ENCODE assay signal across 10 cellular contexts in genomic region chr20:46031701-46032254, GRCh38. TPM values are rescaled to one million over a fixed set of nuclear protein-coding genes. Genes with fewer than 3 reads are reported as not detected.
DNase-seq lines count a peak whose midpoint lies in the region; ATAC-seq and TF ChIP-seq lines count a peak whose summit lies in the region.
"Had no signal": no experiment of that assay in that cellular context is flagged by ENCODE, and none has a peak within 500 bp of the region (broad histone marks: within the 10 kb centered on the region; RNA-seq: fewer than 3 reads in every experiment).

No MANE protein-coding gene starts in this region.

- POLR2A ChIA-PET in activated CD8-positive, alpha-beta T cell treated with anti-CD3 and anti-CD28 coated beads, Interleukin-2, amount 10 ng/mL, durations not matched to agents 7 days and 5 days (lab: Charles Lee), result interaction anchor here (0.6 kb wide), 1 partner anchor 1072 kb away, joined by 3 read pairs; the partner anchor contains the start of gene TOMM34
- POLR2A ChIA-PET in activated CD8-positive, alpha-beta T cell treated with anti-CD3 and anti-CD28 coated beads for 36 hours (lab: Charles Lee), result no interaction called here

- H3K4me3 Mint-ChIP-seq in activated CD8-positive, alpha-beta T cell treated with anti-CD3 and anti-CD28 coated beads, Interleukin-2, amount 10 ng/mL, durations not matched to agents 7 days and 5 days, result no peak overlapping the region
- no peak overlapping the region for H3K4me3 Mint-ChIP-seq in activated CD8-positive, alpha-beta T cell treated with anti-CD3 and anti-CD28 coated beads for 36 hours

- no peak overlapping the region for H3K27ac Mint-ChIP-seq in activated CD8-positive, alpha-beta T cell treated with anti-CD3 and anti-CD28 coated beads, Interleukin-2, amount 10 ng/mL, durations not matched to agents 7 days and 5 days
- no peak overlapping the region for H3K27ac Mint-ChIP-seq in activated CD8-positive, alpha-beta T cell treated with anti-CD3 and anti-CD28 coated beads for 36 hours

- H3K27me3 Mint-ChIP-seq in activated CD8-positive, alpha-beta T cell treated with anti-CD3 and anti-CD28 coated beads, Interleukin-2, amount 10 ng/mL, durations not matched to agents 7 days and 5 days (ENCODE audit: low read depth), result peaks cover 48% of the 10 kb centered on the region
- peaks cover 52% of the 10 kb centered on the region for H3K27me3 Mint-ChIP-seq in activated CD8-positive, alpha-beta T cell treated with anti-CD3 and anti-CD28 coated beads for 36 hours

- no peak for DNase-seq in activated CD8-positive, alpha-beta T cell treated with anti-CD3 and anti-CD28 coated beads, Interleukin-2, amount 10 ng/mL, durations not matched to agents 7 days and 5 days
- DNase-seq in activated CD8-positive, alpha-beta T cell treated with anti-CD3 and anti-CD28 coated beads for 36 hours, result no peak
- DNase-seq in NCI-H524 (lab: John Stamatoyannopoulos, UW), result peak; percentile 78 to 86
- peak; percentile 28 for DNase-seq in superior temporal gyrus (ENCODE audit: extremely low spot score)
- DNase-seq in stimulated activated CD4-positive, alpha-beta T cell treated with anti-CD3 and anti-CD28 coated beads, Interleukin-4, amount 100 ng/mL, for 4 hours, result no peak
- DNase-seq in inferior parietal cortex (ENCODE audit: extremely low spot score), result no peak
- DNase-seq: small intestine had no signal

- H3K36me3 Mint-ChIP-seq in activated CD8-positive, alpha-beta T cell treated with anti-CD3 and anti-CD28 coated beads, Interleukin-2, amount 10 ng/mL, durations not matched to agents 7 days and 5 days (ENCODE audit: low read depth), result no peaks in the 10 kb centered on the region
- no peaks in the 10 kb centered on the region for H3K36me3 Mint-ChIP-seq in activated CD8-positive, alpha-beta T cell treated with anti-CD3 and anti-CD28 coated beads for 36 hours (ENCODE audit: low read depth)

- H3K4me1 Mint-ChIP-seq in activated CD8-positive, alpha-beta T cell treated with anti-CD3 and anti-CD28 coated beads, Interleukin-2, amount 10 ng/mL, durations not matched to agents 7 days and 5 days (ENCODE audit: low read depth), result no peaks in the 10 kb centered on the region
- no peaks in the 10 kb centered on the region for H3K4me1 Mint-ChIP-seq in activated CD8-positive, alpha-beta T cell treated with anti-CD3 and anti-CD28 coated beads for 36 hours (ENCODE audit: low read depth)

- CTCF ChIA-PET in activated CD8-positive, alpha-beta T cell treated with anti-CD3 and anti-CD28 coated beads, Interleukin-2, amount 10 ng/mL, durations not matched to agents 7 days and 5 days (lab: Charles Lee), result interaction anchor here (1.0 to 1.7 kb wide), 3 partner anchors 9 to 53 kb away, joined by 3 to 5 read pairs (median 3); no protein-coding TSS in a partner anchor
- CTCF ChIA-PET in activated CD8-positive, alpha-beta T cell treated with anti-CD3 and anti-CD28 coated beads for 36 hours (lab: Charles Lee), result interaction anchor here (2.3 to 2.4 kb wide), 2 partner anchors 9 to 18 kb away, joined by 10 to 14 read pairs; no protein-coding TSS in a partner anchor

- peak; percentile 28 for ATAC-seq in activated CD8-positive, alpha-beta T cell treated with anti-CD3 and anti-CD28 coated beads, Interleukin-2, amount 10 ng/mL, durations not matched to agents 7 days and 5 days
- no peak for ATAC-seq in activated CD8-positive, alpha-beta T cell treated with anti-CD3 and anti-CD28 coated beads for 36 hours
- peak; percentile 27 for ATAC-seq in esophagus mucosa
- no peak for ATAC-seq in HG02981 (IDR thresholded peaks at IDR 0.05; ENCODE audit: unreplicated experiment)
- ATAC-seq: gastroesophageal sphincter had no signal

- TF ChIP-seq CTCF in activated CD8-positive, alpha-beta T cell treated with anti-CD3 and anti-CD28 coated beads for 36 hours (IDR thresholded peaks at IDR 0.05), result no peak

- intact Hi-C loops in activated CD8-positive, alpha-beta T cell treated with anti-CD3 and anti-CD28 coated beads for 36 hours (cut with micrococcal nuclease), result no loop called here

- H3K9me3 Mint-ChIP-seq in activated CD8-positive, alpha-beta T cell treated with anti-CD3 and anti-CD28 coated beads, Interleukin-2, amount 10 ng/mL, durations not matched to agents 7 days and 5 days (ENCODE audit: insufficient read depth), result no peaks in the 10 kb centered on the region
- no peaks in the 10 kb centered on the region for H3K9me3 Mint-ChIP-seq in activated CD8-positive, alpha-beta T cell treated with anti-CD3 and anti-CD28 coated beads for 36 hours

RNA-seq across cellular contexts. Expression of gene SLC12A5, which starts 2.8 kb away (rescaled TPM):
- 1 to 10 TPM; 1.3 to 1.7 TPM for total RNA-seq in activated CD8-positive, alpha-beta T cell treated with anti-CD3 and anti-CD28 coated beads, Interleukin-2, amount 10 ng/mL, durations not matched to agents 7 days and 5 days
- total RNA-seq in activated CD8-positive, alpha-beta T cell treated with anti-CD3 and anti-CD28 coated beads for 36 hours, result under 1 TPM in 1 of 2 experiments, not detected in 1; 0.43 TPM
- total RNA-seq in esophagus mucosa, result not detected
- total RNA-seq: gastroesophageal sphincter had no signal

RNA-seq across cellular contexts. Expression of gene MMP9, which starts 23.1 kb away (rescaled TPM):
- total RNA-seq in activated CD8-positive, alpha-beta T cell treated with anti-CD3 and anti-CD28 coated beads, Interleukin-2, amount 10 ng/mL, durations not matched to agents 7 days and 5 days, result not detected
- total RNA-seq in activated CD8-positive, alpha-beta T cell treated with anti-CD3 and anti-CD28 coated beads for 36 hours, result under 1 TPM in 1 of 2 experiments, not detected in 1; 0.11 TPM
- total RNA-seq in esophagus mucosa, result 3.3 TPM

RNA-seq across cellular contexts. Expression of gene NCOA5, which starts 58.0 kb away (rescaled TPM):
- 10 to 100 TPM; 30.3 to 30.9 TPM for total RNA-seq in activated CD8-positive, alpha-beta T cell treated with anti-CD3 and anti-CD28 coated beads, Interleukin-2, amount 10 ng/mL, durations not matched to agents 7 days and 5 days
- 10 to 100 TPM; 13.1 to 16.8 TPM for total RNA-seq in activated CD8-positive, alpha-beta T cell treated with anti-CD3 and anti-CD28 coated beads for 36 hours
- 14.3 TPM for total RNA-seq in esophagus mucosa

RNA-seq across cellular contexts. Expression of gene ZNF335, which starts 59.8 kb away (rescaled TPM):
- total RNA-seq in activated CD8-positive, alpha-beta T cell treated with anti-CD3 and anti-CD28 coated beads, Interleukin-2, amount 10 ng/mL, durations not matched to agents 7 days and 5 days, result 10 to 100 TPM; 33.1 to 34.5 TPM
- 10 to 100 TPM; 27.0 to 28.8 TPM for total RNA-seq in activated CD8-positive, alpha-beta T cell treated with anti-CD3 and anti-CD28 coated beads for 36 hours
- total RNA-seq in esophagus mucosa, result 9.6 TPM

Comparison
In these comparisons a context has a peak if more than half of its experiments do, and no peak if none do; other contexts are left out.
1. ATAC-seq: peak in activated CD8-positive, alpha-beta T cell treated with anti-CD3 and anti-CD28 coated beads, Interleukin-2, amount 10 ng/mL, durations not matched to agents 7 days and 5 days (single experiment) and esophagus mucosa (single experiment); none in activated CD8-positive, alpha-beta T cell treated with anti-CD3 and anti-CD28 coated beads for 36 hours (single experiment) and HG02981 (single experiment).
2. DNase-seq: peak in NCI-H524 (2 of 2) and superior temporal gyrus (single experiment); none in activated CD8-positive, alpha-beta T cell treated with anti-CD3 and anti-CD28 coated beads, Interleukin-2, amount 10 ng/mL, durations not matched to agents 7 days and 5 days (single experiment), activated CD8-positive, alpha-beta T cell treated with anti-CD3 and anti-CD28 coated beads for 36 hours (single experiment), stimulated activated CD4-positive, alpha-beta T cell treated with anti-CD3 and anti-CD28 coated beads, Interleukin-4, amount 100 ng/mL, for 4 hours (0 of 2) and inferior parietal cortex (single experiment).